Comparison of ENCODE assay signal across 27 cellular contexts in genomic region chr10:1550616-1551015, GRCh38.
"Had no signal": no experiment of that assay in that cellular context is flagged by ENCODE, and none has a peak within 500 bp of the region (broad histone marks: within the 10 kb centered on the region; RNA-seq: fewer than 3 reads in every experiment).

No MANE protein-coding gene starts in this region.

- ATAC-seq: activated CD8-positive, alpha-beta memory T cell treated with anti-CD3 and anti-CD28 coated beads, Interleukin-2, amount 10 ng/mL, durations not matched to agents 7 days and 5 days; PC-3 had no signal

- DNase-seq: activated CD4-positive, alpha-beta T cell treated with anti-CD3 and anti-CD28 coated beads for 1 hour; activated CD4-positive, alpha-beta T cell treated with anti-CD3 and anti-CD28 coated beads for 48 hours; activated CD4-positive, alpha-beta T cell treated with anti-CD3 and anti-CD28 coated beads, Interleukin-2, amount 50 U/mL, for 4 hours; activated CD4-positive, CD25-positive, alpha-beta regulatory T cell; activated CD8-positive, alpha-beta memory T cell treated with anti-CD3 and anti-CD28 coated beads for 24 hours; activated CD8-positive, alpha-beta memory T cell treated with anti-CD3 and anti-CD28 coated beads, Interleukin-2, amount 10 ng/mL, durations not matched to agents 7 days and 5 days; activated CD8-positive, alpha-beta memory T cell treated with anti-CD3 and anti-CD28 coated beads, Interleukin-2, amount 50 U/mL, for 48 hours; activated gamma-delta T cell treated with Interleukin-2 at 50 U/mL for 16 hours; activated naive CD4-positive, alpha-beta T cell treated with anti-CD3 and anti-CD28 coated beads for 36 hours; activated naive CD8-positive, alpha-beta T cell treated with anti-CD3 and anti-CD28 coated beads for 36 hours; activated T-cell treated with anti-CD3 and anti-CD28 coated beads, Interleukin-2, amount 50 U/mL, for 48 hours; amniotic stem cell; colonic mucosa; Kasumi-1; KG1; MG63; NCI-H1048; NCI-H1694 treated with DMSO at 0.1 percent for 48 hours; NCI-H524 treated with DMSO at 0.1 percent for 48 hours; PC-3; RPMI8226; SK-N-SH; T1000; WERI-Rb-1 had no signal

- H3K9me3 Mint-ChIP-seq: activated naive CD4-positive, alpha-beta T cell treated with anti-CD3 and anti-CD28 coated beads for 36 hours; central memory CD8-positive, alpha-beta T cell had no signal

- H3K27me3 Mint-ChIP-seq: activated CD8-positive, alpha-beta memory T cell treated with anti-CD3 and anti-CD28 coated beads, Interleukin-2, amount 10 ng/mL, durations not matched to agents 7 days and 5 days; activated naive CD8-positive, alpha-beta T cell treated with anti-CD3 and anti-CD28 coated beads for 36 hours had no signal

- H3K36me3 Mint-ChIP-seq: activated CD8-positive, alpha-beta memory T cell treated with anti-CD3 and anti-CD28 coated beads, Interleukin-2, amount 10 ng/mL, durations not matched to agents 7 days and 5 days; activated naive CD8-positive, alpha-beta T cell treated with anti-CD3 and anti-CD28 coated beads for 36 hours had no signal

- H3K4me3 Mint-ChIP-seq: activated CD8-positive, alpha-beta memory T cell treated with anti-CD3 and anti-CD28 coated beads, Interleukin-2, amount 10 ng/mL, durations not matched to agents 7 days and 5 days; activated naive CD4-positive, alpha-beta T cell treated with anti-CD3 and anti-CD28 coated beads for 36 hours; activated naive CD8-positive, alpha-beta T cell treated with anti-CD3 and anti-CD28 coated beads for 36 hours; central memory CD8-positive, alpha-beta T cell had no signal

- H3K4me1 Mint-ChIP-seq: central memory CD8-positive, alpha-beta T cell had no signal

- H3K27ac Mint-ChIP-seq: activated CD8-positive, alpha-beta memory T cell treated with anti-CD3 and anti-CD28 coated beads, Interleukin-2, amount 10 ng/mL, durations not matched to agents 7 days and 5 days; activated naive CD4-positive, alpha-beta T cell treated with anti-CD3 and anti-CD28 coated beads for 36 hours; activated naive CD8-positive, alpha-beta T cell treated with anti-CD3 and anti-CD28 coated beads for 36 hours had no signal

- H3K9me3 ChIP-seq: colonic mucosa, MG63, Peyer's patch, SJSA1, SK-N-SH had no signal
